Comparison of ENCODE assay signal across 9 cellular contexts in the genomic region with DNA sequence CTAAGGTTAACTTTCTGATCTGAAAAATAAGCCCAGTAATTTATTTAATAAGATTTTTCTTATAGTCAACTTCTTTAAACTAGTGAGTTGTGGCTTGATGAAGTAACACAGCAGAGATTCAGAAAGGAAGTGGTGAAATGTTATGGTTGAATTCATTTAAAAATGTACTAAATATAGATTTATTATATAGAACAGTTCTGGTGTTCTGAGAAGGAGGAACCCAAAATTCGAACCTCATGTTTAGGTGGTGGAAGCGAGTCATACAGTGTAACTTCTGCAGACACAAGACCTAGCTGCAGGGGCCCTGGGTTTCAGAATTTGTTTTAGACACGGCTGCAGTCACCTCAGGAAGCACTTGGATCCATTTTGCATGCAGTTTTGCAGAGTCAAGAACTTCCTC.
A peak's percentile ranks its signal among the peaks of the same experiment; 100 is the strongest.
DNase-seq lines count a peak whose midpoint lies in the region; ATAC-seq lines count a peak whose summit lies in the region.
"Had no signal": no experiment of that assay in that cellular context is flagged by ENCODE, and none has a peak within 500 bp of the region (broad histone marks: within the 10 kb centered on the region; RNA-seq: fewer than 3 reads in every experiment).

No MANE protein-coding gene starts in this region.

- H3K4me3 Mint-ChIP-seq in activated T-cell treated with anti-CD3 and anti-CD28 coated beads, Interleukin-2, amount 50 U/mL, for 72 hours: no peak overlapping the region
- no peak overlapping the region for H3K4me3 Mint-ChIP-seq in stimulated activated naive B cell treated with anti-CD40 and anti-IgM and Interleukin-4, amounts not matched to agents 10 μg/mL and 1 μg/mL and 100 μg/mL, for 72 hours

- H3K9me3 Mint-ChIP-seq in activated T-cell treated with anti-CD3 and anti-CD28 coated beads, Interleukin-2, amount 50 U/mL, for 72 hours: no peaks in the 10 kb centered on the region
- no peaks in the 10 kb centered on the region for H3K9me3 Mint-ChIP-seq in stimulated activated naive B cell treated with anti-CD40 and anti-IgM and Interleukin-4, amounts not matched to agents 10 μg/mL and 1 μg/mL and 100 μg/mL, for 72 hours

- peaks cover 13% of the 10 kb centered on the region for H3K4me1 Mint-ChIP-seq in activated T-cell treated with anti-CD3 and anti-CD28 coated beads, Interleukin-2, amount 50 U/mL, for 72 hours (ENCODE audit: low read depth)
- H3K4me1 Mint-ChIP-seq in stimulated activated naive B cell treated with anti-CD40 and anti-IgM and Interleukin-4, amounts not matched to agents 10 μg/mL and 1 μg/mL and 100 μg/mL, for 72 hours: peaks cover 33 to 53% of the 10 kb centered on the region in 2 donors

- H3K27me3 Mint-ChIP-seq in activated T-cell treated with anti-CD3 and anti-CD28 coated beads, Interleukin-2, amount 50 U/mL, for 72 hours (ENCODE audit: low read depth): no peaks in the 10 kb centered on the region
- H3K27me3 Mint-ChIP-seq in stimulated activated naive B cell treated with anti-CD40 and anti-IgM and Interleukin-4, amounts not matched to agents 10 μg/mL and 1 μg/mL and 100 μg/mL, for 72 hours: no peaks in the 10 kb centered on the region

- H3K27ac Mint-ChIP-seq in activated T-cell treated with anti-CD3 and anti-CD28 coated beads, Interleukin-2, amount 50 U/mL, for 72 hours: no peak overlapping the region
- H3K27ac Mint-ChIP-seq in stimulated activated naive B cell treated with anti-CD40 and anti-IgM and Interleukin-4, amounts not matched to agents 10 μg/mL and 1 μg/mL and 100 μg/mL, for 72 hours: no peak overlapping the region

- DNase-seq in activated T-cell treated with anti-CD3 and anti-CD28 coated beads, Interleukin-2, amount 50 U/mL, for 72 hours: no peak
- no peak for DNase-seq in activated T-cell treated with anti-CD3 and anti-CD28 coated beads, Interleukin-2, amount 50 U/mL, for 1 hour
- DNase-seq in SKM-1 treated with dmso at 0.1 percent for 144 hours (lab: John Stamatoyannopoulos, UW; ENCODE audit: unreplicated experiment) (peak; percentile 60), kidney tubule cell (ENCODE audit: low spot score) (no peak)
- DNase-seq in stimulated activated naive B cell treated with anti-CD40 and anti-IgM and Interleukin-4, amounts not matched to agents 10 μg/mL and 1 μg/mL and 100 μg/mL, for 72 hours: no peak
- DNase-seq in central memory CD4-positive, alpha-beta T cell: no peak
- DNase-seq: left ventricle myocardium inferior had no signal

- H3K36me3 Mint-ChIP-seq in activated T-cell treated with anti-CD3 and anti-CD28 coated beads, Interleukin-2, amount 50 U/mL, for 72 hours (ENCODE audit: insufficient read depth in 2 of 2): no peaks in the 10 kb centered on the region
- H3K36me3 Mint-ChIP-seq in stimulated activated naive B cell treated with anti-CD40 and anti-IgM and Interleukin-4, amounts not matched to agents 10 μg/mL and 1 μg/mL and 100 μg/mL, for 72 hours: peaks cover 13 to 40% of the 10 kb centered on the region in 2 donors

- ATAC-seq in activated T-cell treated with anti-CD3 and anti-CD28 coated beads, Interleukin-2, amount 50 U/mL, for 72 hours (replicated peaks in 1 of 2): peak; percentile 74 to 77
- ATAC-seq in HG03039 (IDR thresholded peaks at IDR 0.05; ENCODE audit: unreplicated experiment): peak; percentile 71
- ATAC-seq in stimulated activated naive B cell treated with anti-CD40 and anti-IgM and Interleukin-4, amounts not matched to agents 10 μg/mL and 1 μg/mL and 100 μg/mL, for 72 hours (replicated peaks): peak; percentile 96 to 98
- no peak for ATAC-seq in GM21717 (IDR thresholded peaks at IDR 0.05; ENCODE audit: unreplicated experiment)
